ENCODE assay signal across 8 cellular contexts in the genomic region with DNA sequence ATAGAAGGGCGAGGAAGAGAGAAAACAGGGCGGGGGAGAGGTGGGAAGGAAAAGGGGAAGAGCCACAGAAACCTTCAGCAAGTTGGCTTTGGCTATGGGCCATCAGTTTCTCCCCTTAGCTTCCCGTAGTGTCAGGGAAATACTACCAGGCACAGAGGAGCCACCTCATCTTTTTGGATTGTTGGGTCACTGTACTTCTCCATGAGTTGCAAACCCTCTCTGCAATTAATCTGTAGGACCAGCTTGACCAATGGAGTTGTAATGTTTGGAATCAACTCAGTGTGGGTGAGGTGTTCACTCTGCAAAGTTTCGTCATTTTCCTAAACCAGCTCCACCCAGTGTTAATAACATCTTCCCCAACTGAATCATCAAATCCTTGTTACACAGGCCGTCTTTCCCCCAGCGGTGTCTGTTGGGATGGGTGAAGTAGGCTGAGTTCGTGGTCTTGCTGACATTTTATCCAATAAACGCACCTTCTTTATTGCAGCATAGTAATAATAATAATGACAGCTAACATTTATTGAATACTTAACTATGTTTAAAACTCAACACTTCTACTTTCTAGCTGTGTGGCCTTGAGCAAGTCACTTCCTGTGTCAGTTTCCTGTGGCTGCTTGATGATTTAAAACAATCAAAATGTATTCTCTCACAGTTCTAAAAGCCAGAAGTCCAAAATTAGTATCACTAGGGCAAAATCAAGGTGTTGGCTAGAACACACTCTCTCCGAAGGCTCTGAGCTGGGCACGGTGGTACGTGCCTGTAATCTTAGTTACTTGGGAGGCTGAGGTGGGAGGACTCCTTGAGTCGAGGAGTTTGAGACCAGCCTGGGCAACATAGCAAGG. TPM values are rescaled to one million over a fixed set of nuclear protein-coding genes. Genes with fewer than 3 reads are reported as not detected.
DNase-seq lines count a peak whose midpoint lies in the region; ATAC-seq and TF ChIP-seq lines count a peak whose summit lies in the region.

No MANE protein-coding gene starts in this region.

- H3K9me3 ChIP-seq in CD4-positive, CD25-positive, alpha-beta regulatory T cell (ENCODE audit: control insufficient read depth in 2 of 2, low read length in 2 of 2) = no peaks in the 10 kb centered on the region
- no peaks in the 10 kb centered on the region for H3K9me3 ChIP-seq in left lung

- intact Hi-C loops in left lung (cut with DNase I) (loop anchor here in 1 of 2 donors (10.0 kb wide), 1 partner anchor 84 kb away; no protein-coding TSS in a partner anchor), Calu3 (cut with micrococcal nuclease; ENCODE audit: unreplicated experiment) (no loop called here)

- H3K36me3 ChIP-seq in CD4-positive, CD25-positive, alpha-beta regulatory T cell (ENCODE audit: control insufficient read depth, insufficient read depth, low read length) = no peaks in the 10 kb centered on the region
- H3K36me3 ChIP-seq in left lung = no peaks in the 10 kb centered on the region

- CTCF ChIA-PET in Calu3 (lab: Charles Lee) = no interaction called here

- TF ChIP-seq CTCF in left lung (IDR thresholded peaks at IDR 0.05) = no peak
- TF ChIP-seq CTCF in Calu3 (IDR thresholded peaks at IDR 0.05; ENCODE audit: unreplicated experiment) = no peak

- H3K4me1 Mint-ChIP-seq in CD4-positive, CD25-positive, alpha-beta regulatory T cell = peaks cover 11 to 54% (median 35%) of the 10 kb centered on the region in 4 donors
- peaks cover 37% of the 10 kb centered on the region for H3K4me1 Mint-ChIP-seq in activated naive CD8-positive, alpha-beta T cell (ENCODE audit: low read depth)
- no peaks in the 10 kb centered on the region for H3K4me1 Mint-ChIP-seq in Calu3 (ENCODE audit: low read depth, unreplicated experiment)

- peak; percentile 75 to 82 for ATAC-seq in CD4-positive, CD25-positive, alpha-beta regulatory T cell (ENCODE audit: low read depth in 2 of 2)
- ATAC-seq in left lung = peak; percentile 70
- ATAC-seq in HG02938 (IDR thresholded peaks at IDR 0.05; ENCODE audit: unreplicated experiment) = no peak

- DNase-seq in CD4-positive, CD25-positive, alpha-beta regulatory T cell = peak in 2 of 3 donors; percentile 53 to 84
- DNase-seq in Kasumi-1 (lab: John Stamatoyannopoulos, UW) = peak; percentile 65 to 76
- no peak for DNase-seq in left lung
- DNase-seq in Calu3 = no peak
- no peak for DNase-seq in NCI-H146 treated with DMSO at 0.1 percent for 48 hours (lab: John Stamatoyannopoulos, UW; ENCODE audit: unreplicated experiment)
- no peak for DNase-seq in NCI-H1092 (lab: John Stamatoyannopoulos, UW)

- no peaks in the 10 kb centered on the region for H3K27me3 Mint-ChIP-seq in CD4-positive, CD25-positive, alpha-beta regulatory T cell
- no peaks in the 10 kb centered on the region for H3K27me3 Mint-ChIP-seq in activated naive CD8-positive, alpha-beta T cell
- peaks cover 23% of the 10 kb centered on the region for H3K27me3 Mint-ChIP-seq in Calu3 (ENCODE audit: unreplicated experiment)

- no peaks in the 10 kb centered on the region for H3K36me3 Mint-ChIP-seq in CD4-positive, CD25-positive, alpha-beta regulatory T cell
- H3K36me3 Mint-ChIP-seq in activated naive CD8-positive, alpha-beta T cell = no peaks in the 10 kb centered on the region
- H3K36me3 Mint-ChIP-seq in Calu3 (ENCODE audit: insufficient read depth, unreplicated experiment) = no peaks in the 10 kb centered on the region

- no peaks in the 10 kb centered on the region for H3K27me3 ChIP-seq in CD4-positive, CD25-positive, alpha-beta regulatory T cell (ENCODE audit: control insufficient read depth, insufficient read depth, low read length)
- no peaks in the 10 kb centered on the region for H3K27me3 ChIP-seq in left lung

- H3K4me1 ChIP-seq in CD4-positive, CD25-positive, alpha-beta regulatory T cell (ENCODE audit: control insufficient read depth, insufficient read depth, low read length, poor library complexity, severe bottlenecking) = peaks cover 38% of the 10 kb centered on the region
- peaks cover 0 to 29% of the 10 kb centered on the region in 2 donors for H3K4me1 ChIP-seq in left lung

- H3K27ac Mint-ChIP-seq in CD4-positive, CD25-positive, alpha-beta regulatory T cell = peak overlapping the region; percentile 97 to 99 (median 98)
- H3K27ac Mint-ChIP-seq in activated naive CD8-positive, alpha-beta T cell = peak overlapping the region; percentile 87
- H3K27ac Mint-ChIP-seq in Calu3 (ENCODE audit: unreplicated experiment) = no peak overlapping the region

- BruUV-seq in Calu3 (replicated peaks; lab: Mats Ljungman, UMichigan) = no TSS peak

- H3K9me3 Mint-ChIP-seq in CD4-positive, CD25-positive, alpha-beta regulatory T cell = peaks cover 0 to 1% (median 0%) of the 10 kb centered on the region in 7 donors
- H3K9me3 Mint-ChIP-seq in activated naive CD8-positive, alpha-beta T cell (ENCODE audit: low read depth) = no peaks in the 10 kb centered on the region
- no peaks in the 10 kb centered on the region for H3K9me3 Mint-ChIP-seq in Calu3 (ENCODE audit: low read depth, unreplicated experiment)

- peak overlapping the region; percentile 56 to 91 (median 84) for H3K4me3 Mint-ChIP-seq in CD4-positive, CD25-positive, alpha-beta regulatory T cell
- H3K4me3 Mint-ChIP-seq in activated naive CD8-positive, alpha-beta T cell = peak overlapping the region; percentile 33
- H3K4me3 Mint-ChIP-seq in Calu3 (ENCODE audit: low read depth, unreplicated experiment) = no peak overlapping the region

- peak overlapping the region; percentile 78 for H3K4me3 ChIP-seq in CD4-positive, CD25-positive, alpha-beta regulatory T cell (ENCODE audit: low read depth, low read length)
- no peak overlapping the region for H3K4me3 ChIP-seq in left lung

- peak overlapping the region; percentile 85 for H3K27ac ChIP-seq in CD4-positive, CD25-positive, alpha-beta regulatory T cell (ENCODE audit: insufficient read depth, low read length, poor library complexity, severe bottlenecking)
- peak overlapping the region; percentile 44 to 86 for H3K27ac ChIP-seq in left lung

RNA-seq across cellular contexts. Expression of a gene that starts 8.1 kb away (rescaled TPM):
- 31.1 TPM for total RNA-seq in CD4-positive, CD25-positive, alpha-beta regulatory T cell
- 10 to 100 TPM; 36.1 to 48.9 (median 38.4) TPM for polyA plus RNA-seq in CD4-positive, CD25-positive, alpha-beta regulatory T cell
- total RNA-seq in left lung (10 to 100 TPM; 37.1 to 43.3 TPM), Calu3 (2022) (25.7 and 27.7 TPM in 2 replicates)

RNA-seq across cellular contexts. Expression of a gene that starts 11.7 kb away (rescaled TPM):
- 29.8 TPM for total RNA-seq in CD4-positive, CD25-positive, alpha-beta regulatory T cell
- 10 to 100 TPM in 2 of 4 donors, 1 to 10 TPM in 2; 9.0 to 11.7 (median 9.8) TPM for polyA plus RNA-seq in CD4-positive, CD25-positive, alpha-beta regulatory T cell
- total RNA-seq in left lung (10 to 100 TPM; 15.4 to 15.6 TPM), Calu3 (2022) (28.0 and 28.8 TPM in 2 replicates)

RNA-seq across cellular contexts. Expression of a gene that starts 55.2 kb away (rescaled TPM):
- not detected for total RNA-seq in CD4-positive, CD25-positive, alpha-beta regulatory T cell
- polyA plus RNA-seq in CD4-positive, CD25-positive, alpha-beta regulatory T cell = not detected
- total RNA-seq in left lung (1 to 10 TPM; 2.2 to 3.2 TPM), Calu3 (2022) (13.0 and 25.3 TPM in 2 replicates)

Comparison
In these comparisons a context has a peak if more than half of its experiments do, and no peak if none do; other contexts are left out.
1. DNase-seq: peak in CD4-positive, CD25-positive, alpha-beta regulatory T cell (2 of 3) and Kasumi-1 (2 of 2); none in left lung (0 of 2), Calu3 (single experiment), NCI-H146 treated with DMSO at 0.1 percent for 48 hours (single experiment) and NCI-H1092 (single experiment).